Comparison of ENCODE assay signal across 8 cellular contexts in the genomic region with DNA sequence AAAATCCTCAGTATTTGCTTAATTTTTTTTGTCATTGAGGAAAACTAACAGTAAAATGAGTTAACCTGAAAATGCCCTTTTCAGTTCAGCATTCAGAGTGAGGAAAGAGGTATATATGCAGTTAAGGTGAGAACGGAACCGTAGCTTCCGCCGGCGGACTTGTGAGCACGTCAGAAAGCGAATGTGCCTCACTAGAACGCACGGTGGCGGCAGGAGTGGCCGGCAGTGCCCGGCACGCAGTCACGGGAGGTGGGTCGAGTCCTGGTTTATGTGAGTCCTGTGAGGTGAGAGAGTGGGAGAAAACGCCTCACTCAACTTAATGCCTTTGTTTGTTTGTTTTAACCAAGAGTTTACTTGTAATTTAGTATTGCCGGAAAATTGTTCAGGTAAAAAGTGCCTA. TPM values are rescaled to one million over a fixed set of nuclear protein-coding genes. Genes with fewer than 3 reads are reported as not detected.
DNase-seq lines count a peak whose midpoint lies in the region; ATAC-seq, FAIRE-seq and TF ChIP-seq lines count a peak whose summit lies in the region.

No MANE protein-coding gene starts in this region.

- H3K4me1 ChIP-seq in GM23338 (ENCODE audit: insufficient read depth) (peaks cover 35% of the 10 kb centered on the region), small intestine (ENCODE audit: control insufficient read depth in 2 of 2, insufficient read depth in 1 of 2, low read depth in 1 of 2, low read length in 1 of 2) (peaks cover 2 to 10% of the 10 kb centered on the region in 2 donors)

- H3K27me3 ChIP-seq in GM23338 (ENCODE audit: insufficient read depth) (no peaks in the 10 kb centered on the region), small intestine (ENCODE audit: control insufficient read depth in 2 of 2, insufficient read depth in 2 of 2, low read length in 2 of 2) (no peaks in the 10 kb centered on the region)

- peaks cover 9% of the 10 kb centered on the region; the same call in 1 of the 2 replicates for H3F3A ChIP-seq in GM23338 (replicated peaks; ENCODE audit: low read depth)

- H2AFZ ChIP-seq in GM23338 = no peak overlapping the region

- H3K4me3 Mint-ChIP-seq in GM23338 = no peak overlapping the region
- peak overlapping the region in 2 of 3 donors; percentile 15 to 41 for H3K4me3 Mint-ChIP-seq in T-cell
- H3K4me3 Mint-ChIP-seq in immature natural killer cell = peak overlapping the region; percentile 61 to 80 (median 76)

- H3K4me3 ChIP-seq in GM23338 (no peak overlapping the region), small intestine (ENCODE audit: low read depth in 1 of 2, low read length in 2 of 2) (no peak overlapping the region)

- CTCF ChIA-PET in T-cell (lab: Charles Lee) = interaction anchor here in 1 of 2 donors (0.6 kb wide), 1 partner anchor 1406 kb away, joined by 9 read pairs; no protein-coding TSS in a partner anchor

- peaks cover 60% of the 10 kb centered on the region for H3K79me2 ChIP-seq in GM23338 (replicated peaks; ENCODE audit: insufficient read depth)

- no peaks in the 10 kb centered on the region for H3K9me3 ChIP-seq in small intestine (ENCODE audit: control insufficient read depth, low read depth)

- TF ChIP-seq CTCF in GM23338 (conservative IDR thresholded peaks at IDR 0.05; ENCODE audit: low read depth in 2 of 2) = no peak

- H4K20me1 ChIP-seq in GM23338 (replicated peaks; ENCODE audit: insufficient read depth) = peaks cover 21% of the 10 kb centered on the region

- 34 to 55% (median 40%) methylated on average over 17 of the region's 17 CpGs for WGBS in small intestine, 3 donors

- no peaks in the 10 kb centered on the region for H3K9me2 ChIP-seq in GM23338 (ENCODE audit: insufficient read depth)

- H3K4me1 Mint-ChIP-seq in GM23338 (peaks cover 40% of the 10 kb centered on the region), T-cell (peaks cover 64 to 78% (median 72%) of the 10 kb centered on the region in 3 donors), immature natural killer cell (peaks cover 59 to 76% of the 10 kb centered on the region in 2 donors)

- POLR2A ChIA-PET in T-cell (lab: Charles Lee) = interaction anchor here in 1 of 2 donors (0.5 kb wide), 1 partner anchor 35 kb away, joined by 7 read pairs; no protein-coding TSS in a partner anchor

- peaks cover 14% of the 10 kb centered on the region for H3K27me3 Mint-ChIP-seq in GM23338 (ENCODE audit: insufficient read depth, low read depth, poor library complexity)
- H3K27me3 Mint-ChIP-seq in T-cell = no peaks in the 10 kb centered on the region
- peaks cover under 1 to 10% (median 6%) of the 10 kb centered on the region in 3 donors for H3K27me3 Mint-ChIP-seq in immature natural killer cell (ENCODE audit: low read depth in 3 of 3)

- no peaks in the 10 kb centered on the region for H3K9me3 Mint-ChIP-seq in GM23338
- no peaks in the 10 kb centered on the region for H3K9me3 Mint-ChIP-seq in T-cell
- H3K9me3 Mint-ChIP-seq in immature natural killer cell = no peaks in the 10 kb centered on the region

- DNase-seq in GM23338 (ENCODE audit: low spot score) (peak; percentile 45), T-cell (peak in 2 of 34 experiments; percentile 6 to 16), immature natural killer cell (peak; percentile 17 to 44 (median 37)), small intestine (peak; percentile 53), NCI-H187 (lab: John Stamatoyannopoulos, UW) (no peak), CD1c-positive myeloid dendritic cell (ENCODE audit: extremely low spot score) (no peak)

- ATAC-seq in GM23338 (peak; percentile 58), T-cell (replicated peaks in 1 of 4) (peak in 1 of 4 experiments; percentile 37), HG03432 (IDR thresholded peaks at IDR 0.05; ENCODE audit: unreplicated experiment) (no peak), HG03565 (IDR thresholded peaks at IDR 0.05; ENCODE audit: unreplicated experiment) (no peak)

- H3K36me3 ChIP-seq in GM23338 (ENCODE audit: insufficient read depth) (peaks cover 20% of the 10 kb centered on the region; the same call in 1 of the 2 replicates), small intestine (ENCODE audit: control insufficient read depth in 2 of 2, insufficient read depth in 2 of 2, low read length in 2 of 2) (peaks cover 0 to 4% of the 10 kb centered on the region in 2 donors)

- peaks cover 8% of the 10 kb centered on the region; the same call in 2 of the 3 replicates for H3K36me3 Mint-ChIP-seq in GM23338 (ENCODE audit: low read depth)
- peaks cover 64% of the 10 kb centered on the region for H3K36me3 Mint-ChIP-seq in T-cell
- H3K36me3 Mint-ChIP-seq in immature natural killer cell = peaks cover 19 to 43% (median 24%) of the 10 kb centered on the region in 3 donors

- H3K4me2 ChIP-seq in GM23338 = peak overlapping the region; percentile 15

- H3K27ac Mint-ChIP-seq in GM23338 (0 out of 2 replicates have a peak overlapping the region, but pooled peaks have one; percentile 6), T-cell (peak overlapping the region in 1 of 2 donors; percentile 52), immature natural killer cell (peak overlapping the region; percentile 52 to 96 (median 92))

- H3K27ac ChIP-seq in GM23338 (ENCODE audit: low read depth) (no peak overlapping the region; the same call in 1 of the 2 replicates), small intestine (ENCODE audit: low read depth in 1 of 2, low read length in 1 of 2) (peak overlapping the region; percentile 36 to 82)

- FAIRE-seq in small intestine (lab: Jason Lieb, UNC) = no peak

TF ChIP-seq in GM23338, 12 proteins besides CTCF, POLR2A, EP300 and RAD21 (continues in another document):
- TF ChIP-seq ZNF114 (CRISPR knock-in tag; IDR thresholded peaks at IDR 0.05) (no peak), ZNF331 (CRISPR knock-in tag; IDR thresholded peaks at IDR 0.05; ENCODE audit: low read depth) (no peak), JUNB (IDR thresholded peaks at IDR 0.05; ENCODE audit: unreplicated experiment) (no peak), EZH2phosphoT487 (IDR thresholded peaks at IDR 0.05; ENCODE audit: unreplicated experiment) (no peak)
- TF ChIP-seq, protein P1, sequence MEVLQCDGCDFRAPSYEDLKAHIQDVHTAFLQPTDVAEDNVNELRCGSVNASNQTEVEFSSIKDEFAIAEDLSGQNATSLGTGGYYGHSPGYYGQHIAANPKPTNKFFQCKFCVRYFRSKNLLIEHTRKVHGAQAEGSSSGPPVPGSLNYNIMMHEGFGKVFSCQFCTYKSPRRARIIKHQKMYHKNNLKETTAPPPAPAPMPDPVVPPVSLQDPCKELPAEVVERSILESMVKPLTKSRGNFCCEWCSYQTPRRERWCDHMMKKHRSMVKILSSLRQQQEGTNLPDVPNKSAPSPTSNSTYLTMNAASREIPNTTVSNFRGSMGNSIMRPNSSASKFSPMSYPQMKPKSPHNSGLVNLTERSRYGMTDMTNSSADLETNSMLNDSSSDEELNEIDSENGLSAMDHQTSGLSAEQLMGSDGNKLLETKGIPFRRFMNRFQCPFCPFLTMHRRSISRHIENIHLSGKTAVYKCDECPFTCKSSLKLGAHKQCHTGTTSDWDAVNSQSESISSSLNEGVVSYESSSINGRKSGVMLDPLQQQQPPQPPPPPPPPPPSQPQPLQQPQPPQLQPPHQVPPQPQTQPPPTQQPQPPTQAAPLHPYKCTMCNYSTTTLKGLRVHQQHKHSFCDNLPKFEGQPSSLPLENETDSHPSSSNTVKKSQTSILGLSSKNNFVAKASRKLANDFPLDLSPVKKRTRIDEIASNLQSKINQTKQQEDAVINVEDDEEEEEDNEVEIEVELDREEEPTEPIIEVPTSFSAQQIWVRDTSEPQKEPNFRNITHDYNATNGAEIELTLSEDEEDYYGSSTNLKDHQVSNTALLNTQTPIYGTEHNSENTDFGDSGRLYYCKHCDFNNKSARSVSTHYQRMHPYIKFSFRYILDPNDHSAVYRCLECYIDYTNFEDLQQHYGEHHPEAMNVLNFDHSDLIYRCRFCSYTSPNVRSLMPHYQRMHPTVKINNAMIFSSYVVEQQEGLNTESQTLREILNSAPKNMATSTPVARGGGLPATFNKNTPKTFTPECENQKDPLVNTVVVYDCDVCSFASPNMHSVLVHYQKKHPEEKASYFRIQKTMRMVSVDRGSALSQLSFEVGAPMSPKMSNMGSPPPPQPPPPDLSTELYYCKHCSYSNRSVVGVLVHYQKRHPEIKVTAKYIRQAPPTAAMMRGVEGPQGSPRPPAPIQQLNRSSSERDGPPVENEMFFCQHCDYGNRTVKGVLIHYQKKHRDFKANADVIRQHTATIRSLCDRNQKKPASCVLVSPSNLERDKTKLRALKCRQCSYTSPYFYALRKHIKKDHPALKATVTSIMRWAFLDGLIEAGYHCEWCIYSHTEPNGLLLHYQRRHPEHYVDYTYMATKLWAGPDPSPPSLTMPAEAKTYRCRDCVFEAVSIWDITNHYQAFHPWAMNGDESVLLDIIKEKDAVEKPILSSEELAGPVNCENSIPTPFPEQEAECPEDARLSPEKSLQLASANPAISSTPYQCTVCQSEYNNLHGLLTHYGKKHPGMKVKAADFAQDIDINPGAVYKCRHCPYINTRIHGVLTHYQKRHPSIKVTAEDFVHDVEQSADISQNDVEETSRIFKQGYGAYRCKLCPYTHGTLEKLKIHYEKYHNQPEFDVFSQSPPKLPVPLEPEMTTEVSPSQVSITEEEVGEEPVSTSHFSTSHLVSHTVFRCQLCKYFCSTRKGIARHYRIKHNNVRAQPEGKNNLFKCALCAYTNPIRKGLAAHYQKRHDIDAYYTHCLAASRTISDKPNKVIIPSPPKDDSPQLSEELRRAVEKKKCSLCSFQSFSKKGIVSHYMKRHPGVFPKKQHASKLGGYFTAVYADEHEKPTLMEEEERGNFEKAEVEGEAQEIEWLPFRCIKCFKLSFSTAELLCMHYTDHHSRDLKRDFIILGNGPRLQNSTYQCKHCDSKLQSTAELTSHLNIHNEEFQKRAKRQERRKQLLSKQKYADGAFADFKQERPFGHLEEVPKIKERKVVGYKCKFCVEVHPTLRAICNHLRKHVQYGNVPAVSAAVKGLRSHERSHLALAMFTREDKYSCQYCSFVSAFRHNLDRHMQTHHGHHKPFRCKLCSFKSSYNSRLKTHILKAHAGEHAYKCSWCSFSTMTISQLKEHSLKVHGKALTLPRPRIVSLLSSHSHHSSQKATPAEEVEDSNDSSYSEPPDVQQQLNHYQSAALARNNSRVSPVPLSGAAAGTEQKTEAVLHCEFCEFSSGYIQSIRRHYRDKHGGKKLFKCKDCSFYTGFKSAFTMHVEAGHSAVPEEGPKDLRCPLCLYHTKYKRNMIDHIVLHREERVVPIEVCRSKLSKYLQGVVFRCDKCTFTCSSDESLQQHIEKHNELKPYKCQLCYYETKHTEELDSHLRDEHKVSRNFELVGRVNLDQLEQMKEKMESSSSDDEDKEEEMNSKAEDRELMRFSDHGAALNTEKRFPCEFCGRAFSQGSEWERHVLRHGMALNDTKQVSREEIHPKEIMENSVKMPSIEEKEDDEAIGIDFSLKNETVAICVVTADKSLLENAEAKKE (CRISPR knock-in tag; IDR thresholded peaks at IDR 0.05) = no peak

RNA-seq across cellular contexts. Expression of gene SEC14L1, which starts 6.1 kb away (rescaled TPM):
- total RNA-seq in GM23338 (2014; rRNA removed; shearing (Covaris generic)) = 54.8 and 81.8 TPM in 2 replicates
- polyA plus RNA-seq in GM23338 (2016; fragmentation: Nextera tagmentation; extraction: Ambion mirVana) (26.8 and 32.3 TPM in 2 replicates), immature natural killer cell (10 to 100 TPM; 14.8 to 25.6 (median 19.4) TPM), small intestine (10 to 100 TPM; 14.5 to 27.4 (median 17.8) TPM)
- total RNA-seq in T-cell = 10 to 100 TPM; 36.9 to 71.6 (median 46.2) TPM

Comparison
In these comparisons a context has a peak if more than half of its experiments do, and no peak if none do; other contexts are left out.
1. DNase-seq: peak in GM23338 (single experiment), immature natural killer cell (3 of 3) and small intestine (single experiment); none in NCI-H187 (0 of 2) and CD1c-positive myeloid dendritic cell (single experiment).